In the genomic region with DNA sequence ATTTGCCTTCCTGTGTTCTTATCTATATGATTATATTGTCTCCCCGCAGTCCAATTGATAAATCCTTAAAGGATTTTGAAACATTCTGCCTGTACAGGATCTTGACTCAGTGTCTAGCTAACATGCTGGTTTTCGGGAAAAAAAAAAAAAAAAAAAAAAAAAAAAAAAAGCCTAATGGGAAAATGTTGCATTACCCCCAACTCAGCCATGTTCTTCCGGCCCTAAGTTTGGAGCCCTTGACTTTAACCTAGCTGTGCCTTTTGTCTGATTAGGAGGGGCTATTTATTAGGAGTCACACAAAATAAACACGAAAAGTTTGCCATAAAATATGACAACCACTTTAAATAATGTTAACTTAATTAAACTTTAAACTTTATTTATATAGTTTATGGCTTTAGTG, we compare ENCODE assay signal across 16 cellular contexts.
"Had no signal": no experiment of that assay in that cellular context is flagged by ENCODE, and none has a peak within 500 bp of the region (broad histone marks: within the 10 kb centered on the region; RNA-seq: fewer than 3 reads in every experiment).

No MANE protein-coding gene starts in this region.

- H3K9me3 ChIP-seq: mucosa of descending colon, suprapubic skin, transverse colon, vagina had no signal

- H3K27me3 ChIP-seq: suprapubic skin, transverse colon, vagina had no signal

- H3K36me3 ChIP-seq: suprapubic skin, transverse colon, vagina had no signal

- H3K4me3 ChIP-seq: mucosa of descending colon, suprapubic skin, transverse colon, vagina had no signal

- H3K4me1 Mint-ChIP-seq: activated CD4-positive, alpha-beta T cell treated with anti-CD3 and anti-CD28 coated beads, Interleukin-2, amount 10 ng/mL, durations not matched to agents 24 days and 14 days; memory B cell; stimulated activated naive CD8-positive, alpha-beta T cell treated with anti-CD3 and anti-CD28 coated beads, Interleukin-15, amount 100 ng/mL, for 72 hours had no signal

- ATAC-seq: activated CD8-positive, alpha-beta T cell treated with anti-CD3 and anti-CD28 coated beads, Interleukin-2, amount 10 ng/mL, durations not matched to agents 7 days and 5 days; activated T-cell treated with anti-CD3 and anti-CD28 coated beads, Interleukin-2, amount 50 U/mL, for 4 hours; natural killer cell treated with Interleukin-12 subunit alpha and Interleukin-12 subunit beta and Interleukin-15 and Interleukin-18, amount 100 ng/mL, for 72 hours; stimulated activated naive CD8-positive, alpha-beta T cell treated with anti-CD3 and anti-CD28 coated beads, Interleukin-15, amount 100 ng/mL, for 72 hours had no signal

- H3K27ac Mint-ChIP-seq: activated CD4-positive, alpha-beta T cell treated with anti-CD3 and anti-CD28 coated beads, Interleukin-2, amount 10 ng/mL, durations not matched to agents 24 days and 14 days; activated CD8-positive, alpha-beta T cell treated with anti-CD3 and anti-CD28 coated beads, Interleukin-2, amount 10 ng/mL, durations not matched to agents 7 days and 5 days; memory B cell; natural killer cell treated with Interleukin-12 subunit alpha and Interleukin-12 subunit beta and Interleukin-15 and Interleukin-18, amount 100 ng/mL, for 72 hours; stimulated activated naive CD8-positive, alpha-beta T cell treated with anti-CD3 and anti-CD28 coated beads, Interleukin-15, amount 100 ng/mL, for 72 hours had no signal

- H3K4me3 Mint-ChIP-seq: activated CD4-positive, alpha-beta T cell treated with anti-CD3 and anti-CD28 coated beads, Interleukin-2, amount 10 ng/mL, durations not matched to agents 24 days and 14 days; activated CD8-positive, alpha-beta T cell treated with anti-CD3 and anti-CD28 coated beads, Interleukin-2, amount 10 ng/mL, durations not matched to agents 7 days and 5 days; activated T-cell treated with anti-CD3 and anti-CD28 coated beads, Interleukin-2, amount 50 U/mL, for 4 hours; memory B cell; natural killer cell treated with Interleukin-12 subunit alpha and Interleukin-12 subunit beta and Interleukin-15 and Interleukin-18, amount 100 ng/mL, for 72 hours; stimulated activated naive CD8-positive, alpha-beta T cell treated with anti-CD3 and anti-CD28 coated beads, Interleukin-15, amount 100 ng/mL, for 72 hours had no signal

- H3K27ac ChIP-seq: suprapubic skin, vagina had no signal

- H3K9me3 Mint-ChIP-seq: activated CD4-positive, alpha-beta T cell treated with anti-CD3 and anti-CD28 coated beads, Interleukin-2, amount 10 ng/mL, durations not matched to agents 24 days and 14 days; activated T-cell treated with anti-CD3 and anti-CD28 coated beads, Interleukin-2, amount 50 U/mL, for 4 hours; memory B cell; stimulated activated naive CD8-positive, alpha-beta T cell treated with anti-CD3 and anti-CD28 coated beads, Interleukin-15, amount 100 ng/mL, for 72 hours had no signal

- H3K4me1 ChIP-seq: suprapubic skin had no signal

- H3K36me3 Mint-ChIP-seq: memory B cell; natural killer cell treated with Interleukin-12 subunit alpha and Interleukin-12 subunit beta and Interleukin-15 and Interleukin-18, amount 100 ng/mL, for 72 hours had no signal

- DNase-seq: activated CD4-positive, alpha-beta T cell treated with anti-CD3 and anti-CD28 coated beads, Interleukin-2, amount 10 ng/mL, durations not matched to agents 24 days and 14 days; activated CD4-positive, CD25-positive, alpha-beta regulatory T cell; activated CD8-positive, alpha-beta T cell treated with anti-CD3 and anti-CD28 coated beads, Interleukin-2, amount 10 ng/mL, durations not matched to agents 7 days and 5 days; activated naive CD4-positive, alpha-beta T cell treated with anti-CD3 and anti-CD28 coated beads, Interleukin-2, amount 50 U/mL, for 16 hours; activated T-cell treated with anti-CD3 and anti-CD28 coated beads, Interleukin-2, amount 50 U/mL, for 4 hours; effector CD8-positive, alpha-beta T cell; posterior cingulate gyrus; stimulated activated naive CD8-positive, alpha-beta T cell treated with anti-CD3 and anti-CD28 coated beads, Interleukin-15, amount 100 ng/mL, for 72 hours; T-helper 1 cell; T-helper 9 cell; transverse colon had no signal

- H3K27me3 Mint-ChIP-seq: activated CD4-positive, alpha-beta T cell treated with anti-CD3 and anti-CD28 coated beads, Interleukin-2, amount 10 ng/mL, durations not matched to agents 24 days and 14 days; memory B cell; natural killer cell treated with Interleukin-12 subunit alpha and Interleukin-12 subunit beta and Interleukin-15 and Interleukin-18, amount 100 ng/mL, for 72 hours had no signal
